21 cellular contexts compared by ENCODE assay signal in the genomic region with DNA sequence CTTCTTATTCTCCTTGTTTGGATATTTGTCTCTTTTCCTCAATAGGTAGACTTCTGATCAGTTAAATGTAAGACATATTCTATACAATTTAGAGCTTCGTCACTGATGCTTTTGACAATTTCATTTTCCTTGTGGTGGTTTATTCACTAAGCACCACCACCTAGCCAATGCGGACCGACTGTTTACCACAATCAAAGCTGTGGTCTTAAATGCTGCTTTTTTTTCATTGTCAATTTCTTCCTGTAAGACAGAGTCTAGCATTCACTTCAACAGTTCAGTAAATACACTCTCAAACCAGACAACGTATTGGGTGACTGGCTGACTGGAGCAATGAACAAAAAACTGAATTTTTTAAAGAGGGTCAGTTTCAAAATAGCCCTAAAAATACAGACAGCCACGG.
DNase-seq lines count a peak whose midpoint lies in the region; ATAC-seq and TF ChIP-seq lines count a peak whose summit lies in the region.
"Had no signal": no experiment of that assay in that cellular context is flagged by ENCODE, and none has a peak within 500 bp of the region (broad histone marks: within the 10 kb centered on the region; RNA-seq: fewer than 3 reads in every experiment).

No MANE protein-coding gene starts in this region.

- no peaks in the 10 kb centered on the region for H3K9me3 Mint-ChIP-seq in stimulated activated naive CD8-positive, alpha-beta T cell treated with anti-CD3 and anti-CD28 coated beads, Interleukin-15, Interleukin-2, amounts not matched to agents 100 ng/mL and 50 ng/mL, for 24 hours
- no peaks in the 10 kb centered on the region for H3K9me3 Mint-ChIP-seq in activated CD4-positive, alpha-beta memory T cell treated with anti-CD3 and anti-CD28 coated beads, Interleukin-2, amount 10 ng/mL, durations not matched to agents 7 days and 5 days

- CTCF ChIA-PET in activated CD4-positive, alpha-beta memory T cell treated with anti-CD3 and anti-CD28 coated beads, Interleukin-2, amount 10 ng/mL, durations not matched to agents 7 days and 5 days (lab: Charles Lee): no interaction called here

- TF ChIP-seq POLR2A in esophagus squamous epithelium (IDR thresholded peaks at IDR 0.05): no peak

- intact Hi-C loops in esophagus squamous epithelium (cut with DNase I) (no loop called here), posterior vena cava (cut with DNase I) (no loop called here)

- no peaks in the 10 kb centered on the region for H3K36me3 ChIP-seq in effector memory CD4-positive, alpha-beta T cell (ENCODE audit: control insufficient read depth, insufficient read depth, low read length)
- H3K36me3 ChIP-seq in esophagus squamous epithelium: no peaks in the 10 kb centered on the region
- H3K36me3 ChIP-seq: cardiac muscle cell, HAP-1, MG63, Peyer's patch, prostate gland, suprapubic skin had no signal

- no peaks in the 10 kb centered on the region for H3K27me3 ChIP-seq in effector memory CD4-positive, alpha-beta T cell (replicated peaks; ENCODE audit: control insufficient read depth, insufficient read depth, low read length, poor library complexity, severe bottlenecking)
- H3K27me3 ChIP-seq in esophagus squamous epithelium: peaks cover 0 to 9% (median 0%) of the 10 kb centered on the region in 4 donors
- H3K27me3 ChIP-seq: cardiac muscle cell, foreskin keratinocyte, hepatocyte, MG63, Peyer's patch had no signal

- H3K36me3 Mint-ChIP-seq in stimulated activated naive CD8-positive, alpha-beta T cell treated with anti-CD3 and anti-CD28 coated beads, Interleukin-15, Interleukin-2, amounts not matched to agents 100 ng/mL and 50 ng/mL, for 24 hours (ENCODE audit: low read depth): no peaks in the 10 kb centered on the region
- H3K36me3 Mint-ChIP-seq in activated CD4-positive, alpha-beta memory T cell treated with anti-CD3 and anti-CD28 coated beads, Interleukin-2, amount 10 ng/mL, durations not matched to agents 7 days and 5 days (ENCODE audit: low read depth): peaks cover 3% of the 10 kb centered on the region

- H3K27me3 Mint-ChIP-seq in stimulated activated naive CD8-positive, alpha-beta T cell treated with anti-CD3 and anti-CD28 coated beads, Interleukin-15, Interleukin-2, amounts not matched to agents 100 ng/mL and 50 ng/mL, for 24 hours: peaks cover 7% of the 10 kb centered on the region
- peaks cover 16% of the 10 kb centered on the region for H3K27me3 Mint-ChIP-seq in activated CD4-positive, alpha-beta memory T cell treated with anti-CD3 and anti-CD28 coated beads, Interleukin-2, amount 10 ng/mL, durations not matched to agents 7 days and 5 days

- H3K4me3 Mint-ChIP-seq in stimulated activated naive CD8-positive, alpha-beta T cell treated with anti-CD3 and anti-CD28 coated beads, Interleukin-15, Interleukin-2, amounts not matched to agents 100 ng/mL and 50 ng/mL, for 24 hours: peak overlapping the region; percentile 78
- peak overlapping the region; percentile 61 for H3K4me3 Mint-ChIP-seq in activated CD4-positive, alpha-beta memory T cell treated with anti-CD3 and anti-CD28 coated beads, Interleukin-2, amount 10 ng/mL, durations not matched to agents 7 days and 5 days

- no peak overlapping the region for H3K27ac Mint-ChIP-seq in stimulated activated naive CD8-positive, alpha-beta T cell treated with anti-CD3 and anti-CD28 coated beads, Interleukin-15, Interleukin-2, amounts not matched to agents 100 ng/mL and 50 ng/mL, for 24 hours
- peak overlapping the region; percentile 14 for H3K27ac Mint-ChIP-seq in activated CD4-positive, alpha-beta memory T cell treated with anti-CD3 and anti-CD28 coated beads, Interleukin-2, amount 10 ng/mL, durations not matched to agents 7 days and 5 days

- peaks cover 40% of the 10 kb centered on the region for H3K4me1 Mint-ChIP-seq in stimulated activated naive CD8-positive, alpha-beta T cell treated with anti-CD3 and anti-CD28 coated beads, Interleukin-15, Interleukin-2, amounts not matched to agents 100 ng/mL and 50 ng/mL, for 24 hours (ENCODE audit: low read depth)
- H3K4me1 Mint-ChIP-seq in activated CD4-positive, alpha-beta memory T cell treated with anti-CD3 and anti-CD28 coated beads, Interleukin-2, amount 10 ng/mL, durations not matched to agents 7 days and 5 days: peaks cover 35% of the 10 kb centered on the region

- no peak overlapping the region for H3K27ac ChIP-seq in effector memory CD4-positive, alpha-beta T cell (ENCODE audit: insufficient read depth, low read length, poor library complexity, severe bottlenecking)
- no peak overlapping the region for H3K27ac ChIP-seq in esophagus squamous epithelium
- H3K27ac ChIP-seq: cardiac muscle cell, foreskin keratinocyte, hepatocyte, Peyer's patch, prostate gland, suprapubic skin had no signal

- no peaks in the 10 kb centered on the region for H3K4me1 ChIP-seq in effector memory CD4-positive, alpha-beta T cell (ENCODE audit: control insufficient read depth, insufficient read depth, low read length, poor library complexity, severe bottlenecking)
- H3K4me1 ChIP-seq in esophagus squamous epithelium: no peaks in the 10 kb centered on the region
- H3K4me1 ChIP-seq: foreskin keratinocyte, HAP-1, Peyer's patch, prostate gland, suprapubic skin had no signal

- H3K9me3 ChIP-seq in effector memory CD4-positive, alpha-beta T cell (ENCODE audit: control insufficient read depth, low read length): no peaks in the 10 kb centered on the region
- no peaks in the 10 kb centered on the region for H3K9me3 ChIP-seq in esophagus squamous epithelium
- H3K9me3 ChIP-seq: HAP-1, MG63, Peyer's patch, prostate gland, suprapubic skin had no signal

- POLR2A ChIA-PET in activated CD4-positive, alpha-beta memory T cell treated with anti-CD3 and anti-CD28 coated beads, Interleukin-2, amount 10 ng/mL, durations not matched to agents 7 days and 5 days (lab: Charles Lee): no interaction called here

- no peak for TF ChIP-seq CTCF in esophagus squamous epithelium (IDR thresholded peaks at IDR 0.05)

- WGBS in esophagus squamous epithelium, 2 donors: 81 to 82% methylated on average over 5 of the region's 5 CpGs

- ATAC-seq in stimulated activated naive CD8-positive, alpha-beta T cell treated with anti-CD3 and anti-CD28 coated beads, Interleukin-15, Interleukin-2, amounts not matched to agents 100 U/mL and 50 U/mL, for 24 hours: no peak
- ATAC-seq: foreskin keratinocyte had no signal

- peak overlapping the region; percentile 39 for H3K4me3 ChIP-seq in effector memory CD4-positive, alpha-beta T cell (ENCODE audit: insufficient read depth, low read depth, low read length, poor library complexity, severe bottlenecking)
- H3K4me3 ChIP-seq in esophagus squamous epithelium: no peak overlapping the region
- H3K4me3 ChIP-seq: cardiac muscle cell, HAP-1, hepatocyte, MG63, prostate gland, suprapubic skin had no signal

- DNase-seq in stimulated activated naive CD8-positive, alpha-beta T cell treated with anti-CD3 and anti-CD28 coated beads, Interleukin-15, Interleukin-2, amounts not matched to agents 100 U/mL and 50 U/mL, for 24 hours: no peak
- no peak for DNase-seq in activated CD4-positive, alpha-beta memory T cell treated with anti-CD3 and anti-CD28 coated beads, Interleukin-2, amount 10 ng/mL, durations not matched to agents 7 days and 5 days
- DNase-seq in effector memory CD4-positive, alpha-beta T cell: no peak
- DNase-seq in esophagus squamous epithelium (lab: John Stamatoyannopoulos, UW): no peak
- no peak for DNase-seq in NCI-H510A (lab: John Stamatoyannopoulos, UW)
- no peak for DNase-seq in posterior vena cava (ENCODE audit: low spot score)
- DNase-seq: amygdala, DMS79, erythroblast, foreskin keratinocyte, IMR-90, MG63, NCI-H1436 treated with DMSO at 0.1 percent for 48 hours, NCI-H510A treated with DMSO at 0.1 percent for 48 hours had no signal
